In the genomic region with DNA sequence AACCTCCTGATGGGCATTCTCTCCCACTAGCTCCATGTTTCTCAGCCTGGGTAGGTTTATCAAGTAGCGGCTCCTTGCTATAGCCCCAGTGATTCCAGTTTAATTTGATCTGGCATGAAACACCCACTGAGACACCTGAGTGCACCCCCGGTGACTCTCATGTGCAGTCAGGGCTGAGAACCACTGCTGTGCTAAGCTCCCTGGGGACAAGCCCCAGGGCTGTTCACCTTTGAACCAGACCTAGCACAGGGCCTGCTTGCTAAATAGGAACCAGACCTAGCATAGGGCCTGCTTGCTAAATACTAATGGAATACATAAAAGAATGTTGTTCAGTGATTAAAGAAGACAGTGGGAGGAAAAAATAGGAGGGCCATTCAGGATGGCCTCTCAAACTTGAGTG, we compare ENCODE assay signal across 1 cellular context.
TF ChIP-seq lines count a peak whose summit lies in the region.

No MANE protein-coding gene starts in this region.

TF ChIP-seq in HepG2, 621 proteins besides CTCF, POLR2A, EP300 and RAD21 (continued from another document):
- TF ChIP-seq, protein P1, sequence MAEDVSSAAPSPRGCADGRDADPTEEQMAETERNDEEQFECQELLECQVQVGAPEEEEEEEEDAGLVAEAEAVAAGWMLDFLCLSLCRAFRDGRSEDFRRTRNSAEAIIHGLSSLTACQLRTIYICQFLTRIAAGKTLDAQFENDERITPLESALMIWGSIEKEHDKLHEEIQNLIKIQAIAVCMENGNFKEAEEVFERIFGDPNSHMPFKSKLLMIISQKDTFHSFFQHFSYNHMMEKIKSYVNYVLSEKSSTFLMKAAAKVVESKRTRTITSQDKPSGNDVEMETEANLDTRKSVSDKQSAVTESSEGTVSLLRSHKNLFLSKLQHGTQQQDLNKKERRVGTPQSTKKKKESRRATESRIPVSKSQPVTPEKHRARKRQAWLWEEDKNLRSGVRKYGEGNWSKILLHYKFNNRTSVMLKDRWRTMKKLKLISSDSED (CRISPR knock-in tag; IDR thresholded peaks at IDR 0.05): no peak
- TF ChIP-seq ZNF652 (CRISPR knock-in tag; IDR thresholded peaks at IDR 0.05; ENCODE audit: borderline replicate concordance, low read depth): no peak
